In genomic region chr14:90608925-90609324, GRCh38 we compare ENCODE assay signal across 12 cellular contexts.
DNase-seq lines count a peak whose midpoint lies in the region; ATAC-seq and TF ChIP-seq lines count a peak whose summit lies in the region.
"Had no signal": no experiment of that assay in that cellular context is flagged by ENCODE, and none has a peak within 500 bp of the region (broad histone marks: within the 10 kb centered on the region; RNA-seq: fewer than 3 reads in every experiment).

No MANE protein-coding gene starts in this region.

- CTCF ChIA-PET in activated CD4-positive, alpha-beta T cell treated with anti-CD3 and anti-CD28 coated beads, Interleukin-2, amount 10 ng/mL, durations not matched to agents 7 days and 5 days (lab: Charles Lee) = no interaction called here

- DNase-seq in caudate nucleus (lab: John Stamatoyannopoulos, UW) = no peak
- DNase-seq in superior temporal gyrus (ENCODE audit: extremely low spot score) = peak; percentile 33
- no peak for DNase-seq in foreskin keratinocyte
- no peak for DNase-seq in activated CD4-positive, alpha-beta T cell treated with anti-CD3 and anti-CD28 coated beads, Interleukin-2, amount 10 ng/mL, durations not matched to agents 7 days and 5 days
- no peak for DNase-seq in NCI-H2227 (lab: John Stamatoyannopoulos, UW; ENCODE audit: unreplicated experiment)
- DNase-seq: activated CD4-positive, alpha-beta T cell treated with anti-CD3 and anti-CD28 coated beads, Interleukin-2, amount 50 U/mL, for 4 hours; COR-L47; esophagus squamous epithelium; T-helper 17 cell had no signal

- POLR2A ChIA-PET in activated CD4-positive, alpha-beta T cell treated with anti-CD3 and anti-CD28 coated beads, Interleukin-2, amount 10 ng/mL, durations not matched to agents 7 days and 5 days (lab: Charles Lee) = no interaction called here

- no peak for TF ChIP-seq CTCF in foreskin keratinocyte (conservative IDR thresholded peaks at IDR 0.05)

- ATAC-seq in GM19351 (IDR thresholded peaks at IDR 0.05; ENCODE audit: unreplicated experiment) (peak; percentile 86), HG03432 (IDR thresholded peaks at IDR 0.05; ENCODE audit: unreplicated experiment) (peak; percentile 78), foreskin keratinocyte (no peak)
- ATAC-seq: Panc1, T-helper 17 cell had no signal

- peaks cover 10% of the 10 kb centered on the region for H3K27me3 Mint-ChIP-seq in activated CD4-positive, alpha-beta T cell treated with anti-CD3 and anti-CD28 coated beads, Interleukin-2, amount 10 ng/mL, durations not matched to agents 7 days and 5 days

- H3K4me3 Mint-ChIP-seq in activated CD4-positive, alpha-beta T cell treated with anti-CD3 and anti-CD28 coated beads, Interleukin-2, amount 10 ng/mL, durations not matched to agents 7 days and 5 days = no peak overlapping the region
- H3K4me3 Mint-ChIP-seq: T-helper 17 cell had no signal

- H3K27ac Mint-ChIP-seq in activated CD4-positive, alpha-beta T cell treated with anti-CD3 and anti-CD28 coated beads, Interleukin-2, amount 10 ng/mL, durations not matched to agents 7 days and 5 days = no peak overlapping the region

- H3K9me3 Mint-ChIP-seq in activated CD4-positive, alpha-beta T cell treated with anti-CD3 and anti-CD28 coated beads, Interleukin-2, amount 10 ng/mL, durations not matched to agents 7 days and 5 days = no peaks in the 10 kb centered on the region

- no peaks in the 10 kb centered on the region for H3K4me1 ChIP-seq in foreskin keratinocyte

- H3K27ac ChIP-seq in caudate nucleus (ENCODE audit: low read depth, low read length) (peak overlapping the region; percentile 42), foreskin keratinocyte (no peak overlapping the region)

- H3K4me1 Mint-ChIP-seq in activated CD4-positive, alpha-beta T cell treated with anti-CD3 and anti-CD28 coated beads, Interleukin-2, amount 10 ng/mL, durations not matched to agents 7 days and 5 days = no peaks in the 10 kb centered on the region

- H3K36me3 Mint-ChIP-seq in activated CD4-positive, alpha-beta T cell treated with anti-CD3 and anti-CD28 coated beads, Interleukin-2, amount 10 ng/mL, durations not matched to agents 7 days and 5 days (ENCODE audit: low read depth) = no peaks in the 10 kb centered on the region

- no peaks in the 10 kb centered on the region for H3K27me3 ChIP-seq in foreskin keratinocyte
- H3K27me3 ChIP-seq: esophagus squamous epithelium had no signal
